11 cellular contexts compared by ENCODE assay signal in genomic region chr7:74033372-74034311, GRCh38. TPM values are rescaled to one million over a fixed set of nuclear protein-coding genes. Genes with fewer than 3 reads are reported as not detected.
DNase-seq lines count a peak whose midpoint lies in the region; ATAC-seq and TF ChIP-seq lines count a peak whose summit lies in the region.
"Had no signal": no experiment of that assay in that cellular context is flagged by ENCODE, and none has a peak within 500 bp of the region (broad histone marks: within the 10 kb centered on the region; RNA-seq: fewer than 3 reads in every experiment).

No MANE protein-coding gene starts in this region.

- TF ChIP-seq CTCF in BE2C (IDR thresholded peaks at IDR 0.05; ENCODE audit: low read depth, low read length) = no peak
- TF ChIP-seq CTCF in brain (conservative IDR thresholded peaks at IDR 0.05) = no peak
- no peak for TF ChIP-seq CTCF in psoas muscle (IDR thresholded peaks at IDR 0.05)

- H3K27me3 Mint-ChIP-seq in brain = peaks cover 7% of the 10 kb centered on the region

- H3K9me3 ChIP-seq in BE2C (no peaks in the 10 kb centered on the region), psoas muscle (no peaks in the 10 kb centered on the region)

- H3K36me3 Mint-ChIP-seq in brain = no peaks in the 10 kb centered on the region
- H3K36me3 Mint-ChIP-seq: CD4-positive, CD25-positive, alpha-beta regulatory T cell; IgD-negative memory B cell had no signal

- peaks cover 65% of the 10 kb centered on the region for H3K4me1 Mint-ChIP-seq in brain

- 31 to 34% (median 33%) methylated on average over 36 to 37 of the region's 37 CpGs for WGBS in psoas muscle, 3 donors

- H3K4me1 ChIP-seq in BE2C (peaks cover 28% of the 10 kb centered on the region), psoas muscle (peaks cover 58% of the 10 kb centered on the region)

- H3K27me3 ChIP-seq in BE2C = no peaks in the 10 kb centered on the region
- no peaks in the 10 kb centered on the region for H3K27me3 ChIP-seq in psoas muscle (ENCODE audit: insufficient read depth in 3 of 3, low read length in 2 of 3)

- peak overlapping the region; percentile 72 for H3K27ac ChIP-seq in psoas muscle

- H3K27ac Mint-ChIP-seq in brain = peak overlapping the region; percentile 54 to 98 (median 87)
- H3K27ac Mint-ChIP-seq: activated CD8-positive, alpha-beta T cell treated with anti-CD3 and anti-CD28 coated beads, Interleukin-2, amount 10 ng/mL, durations not matched to agents 7 days and 5 days; CD4-positive, CD25-positive, alpha-beta regulatory T cell; IgD-negative memory B cell had no signal

- intact Hi-C loops in psoas muscle (cut with DNase I) = no loop called here

- peak; percentile 7 to 55 (median 36) for ATAC-seq in psoas muscle
- no peak for ATAC-seq in GM19351 (IDR thresholded peaks at IDR 0.05; ENCODE audit: unreplicated experiment)
- ATAC-seq: activated CD8-positive, alpha-beta T cell treated with anti-CD3 and anti-CD28 coated beads, Interleukin-2, amount 10 ng/mL, durations not matched to agents 7 days and 5 days had no signal

- H3K36me3 ChIP-seq in BE2C = no peaks in the 10 kb centered on the region
- no peaks in the 10 kb centered on the region for H3K36me3 ChIP-seq in psoas muscle (ENCODE audit: insufficient read depth in 1 of 2, low read depth in 1 of 2)

- DNase-seq in BE2C (peak; percentile 91), islet precursor cell (peak; percentile 93), psoas muscle (peak; percentile 78 to 90), DMS153 (lab: John Stamatoyannopoulos, UW) (no peak), NCI-H2107 treated with DMSO at 0.1 percent for 48 hours (lab: John Stamatoyannopoulos, UW; ENCODE audit: unreplicated experiment) (no peak)
- no peak for DNase-seq in stimulated activated CD4-positive, alpha-beta T cell treated with anti-CD3 and anti-CD28 coated beads, Interleukin-4, amount 100 ng/mL, for 24 hours
- DNase-seq: activated CD8-positive, alpha-beta T cell treated with anti-CD3 and anti-CD28 coated beads, Interleukin-2, amount 10 ng/mL, durations not matched to agents 7 days and 5 days; CD4-positive, CD25-positive, alpha-beta regulatory T cell had no signal

- peak overlapping the region; percentile 43 for H3K4me3 ChIP-seq in BE2C (ENCODE audit: low read depth, low read length)
- no peak overlapping the region for H3K4me3 ChIP-seq in psoas muscle

- peak overlapping the region in 4 of 5 experiments; percentile 16 to 68 (median 45) for H3K4me3 Mint-ChIP-seq in brain
- H3K4me3 Mint-ChIP-seq: activated CD8-positive, alpha-beta T cell treated with anti-CD3 and anti-CD28 coated beads, Interleukin-2, amount 10 ng/mL, durations not matched to agents 7 days and 5 days; CD4-positive, CD25-positive, alpha-beta regulatory T cell; IgD-negative memory B cell had no signal

- H3K9me3 Mint-ChIP-seq in brain = peaks cover 0 to 6% (median 0%) of the 10 kb centered on the region in 5 experiments
- H3K9me3 Mint-ChIP-seq: CD4-positive, CD25-positive, alpha-beta regulatory T cell; IgD-negative memory B cell had no signal

RNA-seq across cellular contexts. Expression of gene ELN, which starts 5.7 kb away (rescaled TPM):
- polyA plus RNA-seq in BE2C (2012; ENCODE audit: insufficient read depth, insufficient read length, low read depth) = 35.3 TPM
- 61.1 TPM for polyA plus RNA-seq in brain (ENCODE audit: insufficient read depth, low read depth, low replicate concordance)
- 10 to 100 TPM; 15.4 to 41.1 (median 36.4) TPM for total RNA-seq in psoas muscle
- 10 to 100 TPM; 10.6 to 16.3 (median 15.5) TPM for polyA plus RNA-seq in psoas muscle
- total RNA-seq: activated CD8-positive, alpha-beta T cell treated with anti-CD3 and anti-CD28 coated beads, Interleukin-2, amount 10 ng/mL, durations not matched to agents 7 days and 5 days had no signal
- polyA plus RNA-seq: CD4-positive, CD25-positive, alpha-beta regulatory T cell; IgD-negative memory B cell had no signal

RNA-seq across cellular contexts. Expression of gene LIMK1, which starts 50.0 kb away (rescaled TPM):
- polyA plus RNA-seq in BE2C (2012; ENCODE audit: insufficient read depth, insufficient read length, low read depth) = 23.1 TPM
- polyA plus RNA-seq in brain (ENCODE audit: insufficient read depth, low read depth, low replicate concordance) (67.3 TPM), psoas muscle (10 to 100 TPM; 12.0 to 30.2 (median 13.8) TPM)
- total RNA-seq in psoas muscle = 10 to 100 TPM; 12.0 to 95.8 (median 35.9) TPM

Comparison
In these comparisons a context has a peak if more than half of its experiments do, and no peak if none do; other contexts are left out.
1. DNase-seq: peak in BE2C (single experiment), islet precursor cell (single experiment) and psoas muscle (2 of 2); none in DMS153 (single experiment), stimulated activated CD4-positive, alpha-beta T cell treated with anti-CD3 and anti-CD28 coated beads, Interleukin-4, amount 100 ng/mL, for 24 hours (single experiment) and NCI-H2107 treated with DMSO at 0.1 percent for 48 hours (single experiment).